In genomic region chr10:98030093-98030821, GRCh38 we compare ENCODE assay signal across 9 cellular contexts. TPM values are rescaled to one million over a fixed set of nuclear protein-coding genes. Genes with fewer than 3 reads are reported as not detected.
DNase-seq lines count a peak whose midpoint lies in the region; ATAC-seq and TF ChIP-seq lines count a peak whose summit lies in the region.
"Had no signal": no experiment of that assay in that cellular context is flagged by ENCODE, and none has a peak within 500 bp of the region (broad histone marks: within the 10 kb centered on the region; RNA-seq: fewer than 3 reads in every experiment).

Gene CRTAC1, minus strand, starts transcription at chr10:98030621. Its CDS starts 149 bp downstream, at chr10:98030472.

- H3K27me3 Mint-ChIP-seq in activated naive CD4-positive, alpha-beta T cell treated with anti-CD3 and anti-CD28 coated beads, Interleukin-2, amount 10 ng/mL, durations not matched to agents 7 days and 5 days, result peaks cover 90% of the 10 kb centered on the region
- peaks cover 77% of the 10 kb centered on the region for H3K27me3 Mint-ChIP-seq in activated T-cell treated with anti-CD3 and anti-CD28 coated beads, Interleukin-2, amount 50 U/mL, for 72 hours (ENCODE audit: low read depth)

- no peak within 1 kb of the TSS for H3K4me3 Mint-ChIP-seq in activated naive CD4-positive, alpha-beta T cell treated with anti-CD3 and anti-CD28 coated beads, Interleukin-2, amount 10 ng/mL, durations not matched to agents 7 days and 5 days
- peak within 1 kb of the TSS in 1 of 2 donors; percentile 32 for H3K4me3 Mint-ChIP-seq in activated T-cell treated with anti-CD3 and anti-CD28 coated beads, Interleukin-2, amount 50 U/mL, for 72 hours

- no peak within 1 kb of the TSS for H3K27ac ChIP-seq in brain microvascular endothelial cell
- H3K27ac ChIP-seq: SK-N-MC had no signal

- H3K27ac Mint-ChIP-seq in activated naive CD4-positive, alpha-beta T cell treated with anti-CD3 and anti-CD28 coated beads, Interleukin-2, amount 10 ng/mL, durations not matched to agents 7 days and 5 days, result no peak within 1 kb of the TSS
- H3K27ac Mint-ChIP-seq in activated T-cell treated with anti-CD3 and anti-CD28 coated beads, Interleukin-2, amount 50 U/mL, for 72 hours, result no peak within 1 kb of the TSS

- H3K36me3 Mint-ChIP-seq in activated naive CD4-positive, alpha-beta T cell treated with anti-CD3 and anti-CD28 coated beads, Interleukin-2, amount 10 ng/mL, durations not matched to agents 7 days and 5 days, result no peaks in the 10 kb centered on the region
- no peaks in the 10 kb centered on the region for H3K36me3 Mint-ChIP-seq in activated T-cell treated with anti-CD3 and anti-CD28 coated beads, Interleukin-2, amount 50 U/mL, for 72 hours (ENCODE audit: insufficient read depth in 2 of 2)

- H3K36me3 ChIP-seq in brain microvascular endothelial cell (replicated peaks), result no peaks in the 10 kb centered on the region

- peak; percentile 14 for DNase-seq in activated naive CD4-positive, alpha-beta T cell treated with anti-CD3 and anti-CD28 coated beads, Interleukin-2, amount 50 U/mL, for 16 hours
- DNase-seq in activated naive CD4-positive, alpha-beta T cell treated with anti-CD3 and anti-CD28 coated beads, Interleukin-2, amount 10 ng/mL, durations not matched to agents 7 days and 5 days, result no peak
- peak in 1 of 2 donors; percentile 8 for DNase-seq in activated T-cell treated with anti-CD3 and anti-CD28 coated beads, Interleukin-2, amount 50 U/mL, for 72 hours
- DNase-seq in retinal pigment epithelial cell (ENCODE audit: low read depth) (no peak), GM10248 (ENCODE audit: extremely low spot score) (no peak), SIG-M5 treated with dmso at 0.1 percent for 504 hours (lab: John Stamatoyannopoulos, UW; ENCODE audit: unreplicated experiment) (no peak), brain microvascular endothelial cell (no peak)

- TF ChIP-seq CTCF in retinal pigment epithelial cell (conservative IDR thresholded peaks at IDR 0.05; ENCODE audit: low read depth, low read length) (no peak), GM10248 (IDR thresholded peaks at IDR 0.05; ENCODE audit: control extremely low read depth, extremely low read depth, low read depth, missing control alignments) (no peak), brain microvascular endothelial cell (IDR thresholded peaks at IDR 0.05; ENCODE audit: low read depth, low read length, missing control alignments) (no peak)

- CTCF ChIA-PET in activated naive CD4-positive, alpha-beta T cell treated with anti-CD3 and anti-CD28 coated beads, Interleukin-2, amount 10 ng/mL, durations not matched to agents 7 days and 5 days (lab: Charles Lee), result interaction anchor here (7.8 kb wide), 1 partner anchor 11 kb away, joined by 49 read pairs; no protein-coding TSS in a partner anchor
- CTCF ChIA-PET in GM10248 (lab: Yijun Ruan, JAX), result interaction anchor here (4.0 kb wide), 1 partner anchor 11 kb away, joined by 19 read pairs; no protein-coding TSS in a partner anchor

- POLR2A ChIA-PET in GM10248 (lab: Yijun Ruan, JAX), result no interaction called here

- peak within 1 kb of the TSS; percentile 58 for H3K4me3 ChIP-seq in iPS-11a (ENCODE audit: low read depth, low read length)
- H3K4me3 ChIP-seq in retinal pigment epithelial cell (ENCODE audit: low read length), result peak within 1 kb of the TSS; percentile 29
- H3K4me3 ChIP-seq in brain microvascular endothelial cell (ENCODE audit: low read depth, low read length), result no peak within 1 kb of the TSS
- H3K4me3 ChIP-seq: SK-N-MC had no signal

- peaks cover 8% of the 10 kb centered on the region for H3K4me1 Mint-ChIP-seq in activated naive CD4-positive, alpha-beta T cell treated with anti-CD3 and anti-CD28 coated beads, Interleukin-2, amount 10 ng/mL, durations not matched to agents 7 days and 5 days
- H3K4me1 Mint-ChIP-seq in activated T-cell treated with anti-CD3 and anti-CD28 coated beads, Interleukin-2, amount 50 U/mL, for 72 hours (ENCODE audit: low read depth), result peaks cover 10% of the 10 kb centered on the region

- in situ Hi-C loops in brain microvascular endothelial cell (cut with HindIII; ENCODE audit: low pct_ligation_motif_present, low sequenced_read_pairs), result no loop called here

- ATAC-seq in activated T-cell treated with anti-CD3 and anti-CD28 coated beads, Interleukin-2, amount 50 U/mL, for 72 hours (replicated peaks in 1 of 2), result peak; percentile 34 to 36

- peaks cover 63% of the 10 kb centered on the region for H3K27me3 ChIP-seq in brain microvascular endothelial cell (replicated peaks)

- no peaks in the 10 kb centered on the region for H3K9me3 Mint-ChIP-seq in activated naive CD4-positive, alpha-beta T cell treated with anti-CD3 and anti-CD28 coated beads, Interleukin-2, amount 10 ng/mL, durations not matched to agents 7 days and 5 days
- H3K9me3 Mint-ChIP-seq in activated T-cell treated with anti-CD3 and anti-CD28 coated beads, Interleukin-2, amount 50 U/mL, for 72 hours, result no peaks in the 10 kb centered on the region

RNA-seq across cellular contexts. Expression of gene CRTAC1, which starts in this region (rescaled TPM):
- total RNA-seq in activated T-cell treated with anti-CD3 and anti-CD28 coated beads, Interleukin-2, amount 50 U/mL, for 72 hours, result not detected

Comparison
In these comparisons a context has a peak if more than half of its experiments do, and no peak if none do; other contexts are left out.
1. Peak in ATAC-seq in activated T-cell treated with anti-CD3 and anti-CD28 coated beads, Interleukin-2, amount 50 U/mL, for 72 hours; RNA of the gene not detected or under 1 TPM.